ENCODE assay signal across 2 cellular contexts in the genomic region with DNA sequence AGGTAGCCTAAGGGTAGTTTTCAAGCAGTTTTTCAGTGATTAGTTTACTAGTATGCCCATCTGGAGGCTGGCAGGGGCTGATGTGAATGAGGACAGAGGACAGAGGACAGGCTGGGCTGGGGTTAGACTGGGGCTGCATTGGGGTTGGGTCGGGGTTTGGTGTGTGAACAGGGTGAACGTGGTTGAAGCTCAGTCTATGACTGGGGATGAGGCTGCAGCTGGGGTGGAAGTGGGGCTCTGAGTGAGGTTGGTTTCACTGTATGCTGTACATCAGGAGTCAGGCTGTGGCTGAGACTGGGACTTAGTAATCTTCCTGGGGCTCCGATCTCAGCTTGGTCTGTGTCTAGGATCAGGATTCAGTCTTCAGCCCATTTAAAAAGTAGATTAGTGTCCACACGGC.
TF ChIP-seq lines count a peak whose summit lies in the region.

No MANE protein-coding gene starts in this region.

TF ChIP-seq in GM23338, 12 proteins besides CTCF, POLR2A, EP300 and RAD21:
- TF ChIP-seq JUNB (IDR thresholded peaks at IDR 0.05; ENCODE audit: unreplicated experiment) (no peak), POLR2AphosphoS5 (IDR thresholded peaks at IDR 0.05; ENCODE audit: low read depth) (no peak), ETS1 (IDR thresholded peaks at IDR 0.05) (no peak), ZNF462 (CRISPR knock-in tag; IDR thresholded peaks at IDR 0.05) (no peak), STAT1 (IDR thresholded peaks at IDR 0.05; ENCODE audit: unreplicated experiment) (no peak), EZH2phosphoT487 (IDR thresholded peaks at IDR 0.05; ENCODE audit: unreplicated experiment) (no peak), EZH2 (IDR thresholded peaks at IDR 0.05; ENCODE audit: low read depth, unreplicated experiment) (no peak), CREB1 (CRISPR knock-in tag; IDR thresholded peaks at IDR 0.05; ENCODE audit: low read depth) (no peak)
- TF ChIP-seq, protein P1, sequence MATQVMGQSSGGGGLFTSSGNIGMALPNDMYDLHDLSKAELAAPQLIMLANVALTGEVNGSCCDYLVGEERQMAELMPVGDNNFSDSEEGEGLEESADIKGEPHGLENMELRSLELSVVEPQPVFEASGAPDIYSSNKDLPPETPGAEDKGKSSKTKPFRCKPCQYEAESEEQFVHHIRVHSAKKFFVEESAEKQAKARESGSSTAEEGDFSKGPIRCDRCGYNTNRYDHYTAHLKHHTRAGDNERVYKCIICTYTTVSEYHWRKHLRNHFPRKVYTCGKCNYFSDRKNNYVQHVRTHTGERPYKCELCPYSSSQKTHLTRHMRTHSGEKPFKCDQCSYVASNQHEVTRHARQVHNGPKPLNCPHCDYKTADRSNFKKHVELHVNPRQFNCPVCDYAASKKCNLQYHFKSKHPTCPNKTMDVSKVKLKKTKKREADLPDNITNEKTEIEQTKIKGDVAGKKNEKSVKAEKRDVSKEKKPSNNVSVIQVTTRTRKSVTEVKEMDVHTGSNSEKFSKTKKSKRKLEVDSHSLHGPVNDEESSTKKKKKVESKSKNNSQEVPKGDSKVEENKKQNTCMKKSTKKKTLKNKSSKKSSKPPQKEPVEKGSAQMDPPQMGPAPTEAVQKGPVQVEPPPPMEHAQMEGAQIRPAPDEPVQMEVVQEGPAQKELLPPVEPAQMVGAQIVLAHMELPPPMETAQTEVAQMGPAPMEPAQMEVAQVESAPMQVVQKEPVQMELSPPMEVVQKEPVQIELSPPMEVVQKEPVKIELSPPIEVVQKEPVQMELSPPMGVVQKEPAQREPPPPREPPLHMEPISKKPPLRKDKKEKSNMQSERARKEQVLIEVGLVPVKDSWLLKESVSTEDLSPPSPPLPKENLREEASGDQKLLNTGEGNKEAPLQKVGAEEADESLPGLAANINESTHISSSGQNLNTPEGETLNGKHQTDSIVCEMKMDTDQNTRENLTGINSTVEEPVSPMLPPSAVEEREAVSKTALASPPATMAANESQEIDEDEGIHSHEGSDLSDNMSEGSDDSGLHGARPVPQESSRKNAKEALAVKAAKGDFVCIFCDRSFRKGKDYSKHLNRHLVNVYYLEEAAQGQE (IDR thresholded peaks at IDR 0.05; ENCODE audit: unreplicated experiment): no peak
TF ChIP-seq in GM23338: peak in this region for 0.

TF ChIP-seq in H1, 55 proteins besides CTCF, POLR2A, EP300 and RAD21:
- no peak for TF ChIP-seq SIRT6 (IDR thresholded peaks at IDR 0.05; ENCODE audit: low read length)
- TF ChIP-seq EZH2 (IDR thresholded peaks at IDR 0.05; ENCODE audit: low read depth, low read length, severe bottlenecking): no peak
- TF ChIP-seq SRF (IDR thresholded peaks at IDR 0.05; ENCODE audit: low read depth, low read length): no peak
- no peak for TF ChIP-seq CTBP2 (IDR thresholded peaks at IDR 0.05; ENCODE audit: borderline replicate concordance, insufficient read depth, insufficient read length, low read length)
- TF ChIP-seq RXRA (IDR thresholded peaks at IDR 0.05; ENCODE audit: insufficient read depth, low read depth, low read length): no peak
TF ChIP-seq in H1: peak in this region for 0.
